Comparison of ENCODE assay signal across 14 cellular contexts in the genomic region with DNA sequence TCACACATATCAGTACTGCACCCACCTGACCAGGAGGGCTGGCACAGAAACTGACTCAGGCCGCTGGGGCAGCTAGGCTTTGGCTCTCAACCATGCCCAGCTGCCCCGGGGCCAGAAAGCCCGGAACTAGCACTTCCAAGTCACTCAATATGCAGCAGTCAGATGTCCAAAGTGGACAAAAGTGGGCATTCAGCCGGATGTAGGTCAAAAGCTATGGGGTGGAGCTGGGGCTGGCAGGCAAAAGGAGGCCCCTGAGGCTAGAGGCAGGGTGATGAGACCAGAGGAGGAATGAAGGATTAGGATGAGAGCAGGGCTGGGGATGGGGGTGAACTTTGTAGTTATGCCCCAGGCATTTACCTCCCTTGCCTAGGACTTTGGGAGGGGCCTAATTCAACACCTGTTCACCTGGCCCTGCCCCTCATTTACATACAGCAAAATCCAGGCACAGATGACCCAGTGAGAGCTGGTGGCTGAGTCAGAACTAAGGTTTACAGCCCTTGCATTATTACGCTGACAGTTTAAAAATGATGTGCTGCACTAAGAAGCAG. TPM values are rescaled to one million over a fixed set of nuclear protein-coding genes. Genes with fewer than 3 reads are reported as not detected.
DNase-seq lines count a peak whose midpoint lies in the region; ATAC-seq, FAIRE-seq and TF ChIP-seq lines count a peak whose summit lies in the region.
"Had no signal": no experiment of that assay in that cellular context is flagged by ENCODE, and none has a peak within 500 bp of the region (broad histone marks: within the 10 kb centered on the region; RNA-seq: fewer than 3 reads in every experiment).

No MANE protein-coding gene starts in this region.

- no peak overlapping the region for H3K14ac ChIP-seq in trophoblast cell (ENCODE audit: low read length)
- H3K14ac ChIP-seq in mesenchymal stem cell (ENCODE audit: low read length in 2 of 2), result no peak overlapping the region

- H3K4me3 ChIP-seq in Panc1 (ENCODE audit: low read depth in 2 of 2, low read length in 2 of 2) (no peak overlapping the region), trophoblast cell (ENCODE audit: low read depth, low read length) (no peak overlapping the region), mesenchymal stem cell (ENCODE audit: insufficient read depth in 1 of 2, low read depth in 1 of 2, low read length in 2 of 2) (peak overlapping the region in 1 of 2 experiments; percentile 14)
- H3K4me3 ChIP-seq: GM12878 had no signal

- H3K4me2 ChIP-seq in trophoblast cell (ENCODE audit: low read length), result peak overlapping the region; percentile 42
- H3K4me2 ChIP-seq in mesenchymal stem cell (ENCODE audit: low read length, poor library complexity, severe bottlenecking), result no peak overlapping the region

- H3K27me3 ChIP-seq in Panc1 (ENCODE audit: control insufficient read depth, insufficient read depth, low read length), result no peaks in the 10 kb centered on the region
- no peaks in the 10 kb centered on the region for H3K27me3 ChIP-seq in trophoblast cell (ENCODE audit: insufficient read depth, low read length)
- peaks cover 0 to 18% of the 10 kb centered on the region in 2 experiments for H3K27me3 ChIP-seq in mesenchymal stem cell (ENCODE audit: control insufficient read depth in 1 of 2, insufficient read depth in 1 of 2, low read length in 2 of 2)
- H3K27me3 ChIP-seq: heart left ventricle had no signal

- H3K27me3 Mint-ChIP-seq in activated T-cell treated with anti-CD3 and anti-CD28 coated beads, Interleukin-2, amount 50 U/mL, for 24 hours, result no peaks in the 10 kb centered on the region
- H3K27me3 Mint-ChIP-seq: CD4-positive, alpha-beta memory T cell; naive thymus-derived CD8-positive, alpha-beta T cell had no signal

- intact Hi-C loops in Panc1 (cut with micrococcal nuclease; ENCODE audit: unreplicated experiment), result no loop called here

- peaks cover 2% of the 10 kb centered on the region for H3K79me2 ChIP-seq in trophoblast cell (ENCODE audit: control insufficient read depth, insufficient read depth, low read length, poor library complexity)

- no peak overlapping the region for H2BK15ac ChIP-seq in mesenchymal stem cell (ENCODE audit: low read depth, poor library complexity, severe bottlenecking)

- H3K4me1 Mint-ChIP-seq in activated T-cell treated with anti-CD3 and anti-CD28 coated beads, Interleukin-2, amount 50 U/mL, for 24 hours (ENCODE audit: low read depth), result peaks cover 13% of the 10 kb centered on the region

- DNase-seq in GM12891 (ENCODE audit: insufficient read length, low spot score) (no peak), Panc1 (ENCODE audit: low read depth, low spot score) (no peak), globus pallidus (ENCODE audit: low spot score) (peak; percentile 94), trophoblast cell (peak; percentile 81 to 90), mesenchymal stem cell (no peak), left lobe of liver (ENCODE audit: low spot score) (no peak), activated gamma-delta T cell treated with Interleukin-2 at 50 U/mL for 16 hours (no peak)
- no peak for DNase-seq in activated T-cell treated with anti-CD3 and anti-CD28 coated beads, Interleukin-2, amount 50 U/mL, for 24 hours
- DNase-seq: naive thymus-derived CD8-positive, alpha-beta T cell had no signal

- H3K27ac ChIP-seq in Panc1 (ENCODE audit: low read length), result 0 out of 2 replicates have a peak overlapping the region, but pooled peaks have one; percentile 34
- no peak overlapping the region for H3K27ac ChIP-seq in trophoblast cell (ENCODE audit: low read depth, low read length)
- no peak overlapping the region for H3K27ac ChIP-seq in mesenchymal stem cell (ENCODE audit: low read length, poor library complexity, severe bottlenecking)

- no peak overlapping the region for H2BK5ac ChIP-seq in trophoblast cell (ENCODE audit: low read depth, low read length, poor library complexity)
- no peak overlapping the region for H2BK5ac ChIP-seq in mesenchymal stem cell (ENCODE audit: low read depth, low read length, poor library complexity, severe bottlenecking)

- TF ChIP-seq POLR2A in GM12891 (IDR thresholded peaks at IDR 0.05; ENCODE audit: low read depth, low read length), result no peak

- no peak overlapping the region for H3K18ac ChIP-seq in trophoblast cell (ENCODE audit: low read length)
- no peak overlapping the region for H3K18ac ChIP-seq in mesenchymal stem cell (ENCODE audit: low read depth in 1 of 2, low read length in 2 of 2)

- CTCF ChIA-PET in Panc1 (lab: Charles Lee), result interaction anchor here (1.1 to 1.5 kb wide), 2 partner anchors 58 to 64 kb away, joined by 3 to 6 read pairs; no protein-coding TSS in a partner anchor

- H4K8ac ChIP-seq in trophoblast cell (ENCODE audit: low read depth, low read length), result no peak overlapping the region
- H4K8ac ChIP-seq in mesenchymal stem cell (ENCODE audit: low read length), result no peak overlapping the region

- no peak overlapping the region for H3K27ac Mint-ChIP-seq in activated T-cell treated with anti-CD3 and anti-CD28 coated beads, Interleukin-2, amount 50 U/mL, for 24 hours
- H3K27ac Mint-ChIP-seq: CD4-positive, alpha-beta memory T cell had no signal

- no peak overlapping the region for H2AK5ac ChIP-seq in trophoblast cell (ENCODE audit: low read length)
- no peak overlapping the region for H2AK5ac ChIP-seq in mesenchymal stem cell (ENCODE audit: low read length, severe bottlenecking)

- TF ChIP-seq CTCF in Panc1 (IDR thresholded peaks at IDR 0.05), result no peak

- no peak overlapping the region for H4K12ac ChIP-seq in trophoblast cell (ENCODE audit: low read depth, low read length)

- no peak overlapping the region for H3K9ac ChIP-seq in trophoblast cell (ENCODE audit: low read length)
- H3K9ac ChIP-seq in mesenchymal stem cell (ENCODE audit: low read length), result no peak overlapping the region

- H3K36me3 ChIP-seq in Panc1 (ENCODE audit: control insufficient read depth, insufficient read depth, low read length), result no peaks in the 10 kb centered on the region
- H3K36me3 ChIP-seq in trophoblast cell (ENCODE audit: control insufficient read depth in 1 of 2, insufficient read depth in 2 of 2, low read length in 2 of 2), result no peaks in the 10 kb centered on the region
- peaks cover 0 to 36% of the 10 kb centered on the region in 2 experiments for H3K36me3 ChIP-seq in mesenchymal stem cell (ENCODE audit: control insufficient read depth in 1 of 2, insufficient read depth in 2 of 2, low read depth in 1 of 2, low read length in 2 of 2)

- BruUV-seq in Panc1 (replicated peaks; lab: Mats Ljungman, UMichigan), result no TSS peak

- H3K4me1 ChIP-seq in Panc1 (ENCODE audit: control insufficient read depth, insufficient read depth, low read length) (peaks cover 9% of the 10 kb centered on the region), trophoblast cell (ENCODE audit: control insufficient read depth in 1 of 2, insufficient read depth in 2 of 2, low read length in 2 of 2) (peaks cover 23 to 24% of the 10 kb centered on the region in 2 experiments), mesenchymal stem cell (ENCODE audit: control insufficient read depth, insufficient read depth, low read depth, low read length) (peaks cover 15% of the 10 kb centered on the region)

- ATAC-seq in Panc1 (peak; percentile 24; the same call in 1 of the 2 replicates), left lobe of liver (no peak)

- POLR2A ChIA-PET in Panc1 (lab: Charles Lee), result interaction anchor here (0.6 kb wide), 1 partner anchor 931 kb away, joined by 5 read pairs; no protein-coding TSS in a partner anchor

- no peak overlapping the region for H2AFZ ChIP-seq in trophoblast cell (ENCODE audit: insufficient read depth, low read length, poor library complexity)
- H2AFZ ChIP-seq in mesenchymal stem cell (ENCODE audit: low read depth, low read length), result no peak overlapping the region

- FAIRE-seq in GM12891 (lab: Jason Lieb, UNC), result peak; percentile 9
- FAIRE-seq: colon, GM12878, TTC549 had no signal

- WGBS in trophoblast cell (ENCODE audit: extremely low coverage, insufficient coverage, insufficient read length), result no CpG with 5 or more reads among the region's 5 CpGs
- WGBS in mesenchymal stem cell, result 94% methylated on average over 5 of the region's 5 CpGs

- H3K23ac ChIP-seq in trophoblast cell (ENCODE audit: low read length), result no peak overlapping the region
- H3K23ac ChIP-seq in mesenchymal stem cell (ENCODE audit: low read length in 2 of 2), result no peak overlapping the region

- H3K4ac ChIP-seq in trophoblast cell (ENCODE audit: low read depth, low read length), result no peak overlapping the region
- H3K4ac ChIP-seq in mesenchymal stem cell (ENCODE audit: low read depth in 1 of 2, low read length in 2 of 2), result no peak overlapping the region

- H3K79me1 ChIP-seq in trophoblast cell (ENCODE audit: low read length) (peaks cover 10% of the 10 kb centered on the region), mesenchymal stem cell (replicated peaks; ENCODE audit: low read length, poor library complexity, severe bottlenecking) (no peaks in the 10 kb centered on the region)

- H2BK120ac ChIP-seq in trophoblast cell (ENCODE audit: insufficient read depth, low read length, poor library complexity) (peak overlapping the region; percentile 3), mesenchymal stem cell (ENCODE audit: low read depth, low read length) (no peak overlapping the region)

- H3K9me3 Mint-ChIP-seq in activated T-cell treated with anti-CD3 and anti-CD28 coated beads, Interleukin-2, amount 50 U/mL, for 24 hours, result no peaks in the 10 kb centered on the region
- H3K9me3 Mint-ChIP-seq: CD4-positive, alpha-beta memory T cell; naive thymus-derived CD8-positive, alpha-beta T cell had no signal

- in situ Hi-C loops in Panc1 (cut with HindIII; ENCODE audit: low pct_unique_long_range_greater_than_20kb, low sequenced_read_pairs), result no loop called here

- H2BK12ac ChIP-seq in trophoblast cell (ENCODE audit: low read length) (no peak overlapping the region), mesenchymal stem cell (ENCODE audit: low read length in 2 of 2) (no peak overlapping the region)

- H3K9me3 ChIP-seq in Panc1 (ENCODE audit: control insufficient read depth, insufficient read depth, low read depth, low read length) (no peaks in the 10 kb centered on the region), trophoblast cell (ENCODE audit: insufficient read depth, low read depth, low read length) (peaks cover 5% of the 10 kb centered on the region), mesenchymal stem cell (ENCODE audit: control insufficient read depth, low read length) (no peaks in the 10 kb centered on the region)
- H3K9me3 ChIP-seq: heart left ventricle had no signal

- no peak overlapping the region for H3K4me3 Mint-ChIP-seq in activated T-cell treated with anti-CD3 and anti-CD28 coated beads, Interleukin-2, amount 50 U/mL, for 24 hours
- H3K4me3 Mint-ChIP-seq: CD4-positive, alpha-beta memory T cell had no signal

- peaks cover 88% of the 10 kb centered on the region for H3K36me3 Mint-ChIP-seq in activated T-cell treated with anti-CD3 and anti-CD28 coated beads, Interleukin-2, amount 50 U/mL, for 24 hours (ENCODE audit: low read depth)

- H4K91ac ChIP-seq in trophoblast cell (ENCODE audit: low read depth, low read length) (no peak overlapping the region), mesenchymal stem cell (ENCODE audit: low read length) (no peak overlapping the region)

RNA-seq across cellular contexts. Expression of a gene that starts 30.7 kb away (rescaled TPM):
- polyA plus RNA-seq in GM12891 (2012; ENCODE audit: low read depth, missing spikeins), result 0.37 TPM
- total RNA-seq in Panc1 (2021; ENCODE audit: unreplicated experiment), result not detected
- 0.24 TPM for polyA plus RNA-seq in Panc1 (2012; ENCODE audit: insufficient read length)
- 0.14 and 0.19 TPM in 2 replicates for polyA plus RNA-seq in trophoblast cell (2013)
- polyA plus RNA-seq in mesenchymal stem cell (2013, experiment 1 of 2), result 0.15 TPM
- 0.15 TPM for polyA plus RNA-seq in mesenchymal stem cell (2013, experiment 2 of 2)
- total RNA-seq in left lobe of liver, result not detected
- total RNA-seq: CD4-positive, alpha-beta memory T cell; naive thymus-derived CD8-positive, alpha-beta T cell had no signal
- polyA plus RNA-seq: CD4-positive, alpha-beta memory T cell; naive thymus-derived CD8-positive, alpha-beta T cell had no signal

Comparison
In these comparisons a context has a peak if more than half of its experiments do, and no peak if none do; other contexts are left out.
1. DNase-seq: peak in globus pallidus (single experiment) and trophoblast cell (2 of 2); none in GM12891 (single experiment), Panc1 (single experiment), mesenchymal stem cell (single experiment), left lobe of liver (single experiment), activated gamma-delta T cell treated with Interleukin-2 at 50 U/mL for 16 hours (single experiment) and activated T-cell treated with anti-CD3 and anti-CD28 coated beads, Interleukin-2, amount 50 U/mL, for 24 hours (single experiment).